Comparison of ENCODE assay signal across 27 cellular contexts in genomic region chr1:230730979-230731378, GRCh38. TPM values are rescaled to one million over a fixed set of nuclear protein-coding genes. Genes with fewer than 3 reads are reported as not detected.
DNase-seq lines count a peak whose midpoint lies in the region; ATAC-seq and TF ChIP-seq lines count a peak whose summit lies in the region.
"Had no signal": no experiment of that assay in that cellular context is flagged by ENCODE, and none has a peak within 500 bp of the region (broad histone marks: within the 10 kb centered on the region; RNA-seq: fewer than 3 reads in every experiment).

No MANE protein-coding gene starts in this region.

- no peaks in the 10 kb centered on the region for H3K27me3 ChIP-seq in right lobe of liver
- H3K27me3 ChIP-seq in CD8-positive, alpha-beta memory T cell (ENCODE audit: insufficient read depth, low read length, poor library complexity, severe bottlenecking): no peaks in the 10 kb centered on the region
- H3K27me3 ChIP-seq: esophagus muscularis mucosa, spleen had no signal

- DNase-seq in NCI-H748 (lab: John Stamatoyannopoulos, UW; ENCODE audit: unreplicated experiment) (peak; percentile 36), NCI-H748 treated with DMSO at 0.1 percent for 48 hours (lab: John Stamatoyannopoulos, UW) (no peak), chondrocyte (ENCODE audit: low spot score) (no peak), right lobe of liver (peak in 1 of 3 donors; percentile 65), SW 1271 (lab: John Stamatoyannopoulos, UW) (no peak), MV-4-11 (lab: John Stamatoyannopoulos, UW) (no peak)
- DNase-seq in CD8-positive, alpha-beta memory T cell: no peak
- DNase-seq: activated CD4-positive, alpha-beta T cell treated with anti-CD3 and anti-CD28 coated beads, Interleukin-2, amount 50 U/mL, for 4 hours; activated naive CD4-positive, alpha-beta T cell; activated T-cell treated with anti-CD3 and anti-CD28 coated beads, Interleukin-2, amount 50 U/mL, for 1 hour; amygdala; C1 segment of cervical spinal cord; effector CD4-positive, alpha-beta T cell; IMR-90; NCI-H1694 treated with DMSO at 0.1 percent for 48 hours; NCI-H446 treated with DMSO at 0.1 percent for 48 hours; spleen; stimulated activated CD4-positive, alpha-beta T cell treated with anti-CD3 and anti-CD28 coated beads, Interleukin-4, amount 100 ng/mL, for 4 hours had no signal

- H3K4me3 ChIP-seq in right lobe of liver: no peak overlapping the region
- H3K4me3 ChIP-seq in CD8-positive, alpha-beta memory T cell (ENCODE audit: low read length): no peak overlapping the region
- H3K4me3 ChIP-seq: esophagus muscularis mucosa, lung, spleen had no signal

- H3K9me3 Mint-ChIP-seq in chondrocyte (ENCODE audit: low read depth): no peaks in the 10 kb centered on the region
- H3K9me3 Mint-ChIP-seq in CD8-positive, alpha-beta memory T cell: peaks cover 0 to 3% (median 0%) of the 10 kb centered on the region in 5 donors
- H3K9me3 Mint-ChIP-seq: T-helper 1 cell treated with Interleukin-12 subunit alpha and Interleukin-12 subunit beta and Interleukin-4 antibody, amounts not matched to agents 30 μg/mL and 1 μg/mL, for 36 hours had no signal

- no peak overlapping the region for H3K4me3 Mint-ChIP-seq in chondrocyte (ENCODE audit: unreplicated experiment)
- no peak overlapping the region for H3K4me3 Mint-ChIP-seq in CD8-positive, alpha-beta memory T cell
- H3K4me3 Mint-ChIP-seq: T-helper 1 cell treated with Interleukin-12 subunit alpha and Interleukin-12 subunit beta and Interleukin-4 antibody, amounts not matched to agents 30 μg/mL and 1 μg/mL, for 36 hours had no signal

- H3K4me1 Mint-ChIP-seq in chondrocyte (ENCODE audit: low read depth): peaks cover 36% of the 10 kb centered on the region
- H3K4me1 Mint-ChIP-seq in CD8-positive, alpha-beta memory T cell: no peaks in the 10 kb centered on the region

- intact Hi-C loops in right lobe of liver (cut with DNase I): no loop called here

- peaks cover 6% of the 10 kb centered on the region for H3K27me3 Mint-ChIP-seq in chondrocyte (ENCODE audit: low read depth)
- H3K27me3 Mint-ChIP-seq in CD8-positive, alpha-beta memory T cell: peaks cover 8 to 44% of the 10 kb centered on the region in 2 donors

- H3K9me3 ChIP-seq in right lobe of liver: no peaks in the 10 kb centered on the region
- no peaks in the 10 kb centered on the region for H3K9me3 ChIP-seq in CD8-positive, alpha-beta memory T cell (ENCODE audit: low read length)
- H3K9me3 ChIP-seq: esophagus muscularis mucosa, spleen had no signal

- ATAC-seq in right lobe of liver: peak; percentile 46 to 78 (median 68)
- ATAC-seq in esophagus mucosa: no peak

- CTCF ChIA-PET in CD8-positive, alpha-beta memory T cell (lab: Charles Lee): no interaction called here

- 11% methylated on average over 5 of the region's 5 CpGs for WGBS in right lobe of liver (ENCODE audit: insufficient coverage, low coverage, low lambda C conversion rate, missing lambda C conversion rate)

- H3K27ac ChIP-seq in right lobe of liver: peak overlapping the region in 2 of 3 donors; percentile 84 to 92
- no peak overlapping the region for H3K27ac ChIP-seq in CD8-positive, alpha-beta memory T cell (ENCODE audit: low read depth, low read length)
- H3K27ac ChIP-seq: HL-60, spleen had no signal

- POLR2A ChIA-PET in CD8-positive, alpha-beta memory T cell (lab: Charles Lee): no interaction called here

- H3K4me1 ChIP-seq in right lobe of liver: peaks cover 0 to 50% (median 24%) of the 10 kb centered on the region in 4 donors
- H3K4me1 ChIP-seq in CD8-positive, alpha-beta memory T cell (ENCODE audit: insufficient read depth, low read length): no peaks in the 10 kb centered on the region
- H3K4me1 ChIP-seq: esophagus muscularis mucosa, spleen had no signal

- H3K36me3 ChIP-seq in right lobe of liver: no peaks in the 10 kb centered on the region
- H3K36me3 ChIP-seq in CD8-positive, alpha-beta memory T cell (ENCODE audit: insufficient read depth, low read length): no peaks in the 10 kb centered on the region
- H3K36me3 ChIP-seq: esophagus muscularis mucosa, spleen had no signal

- no peaks in the 10 kb centered on the region for H3K36me3 Mint-ChIP-seq in chondrocyte (ENCODE audit: low read depth)
- no peaks in the 10 kb centered on the region for H3K36me3 Mint-ChIP-seq in CD8-positive, alpha-beta memory T cell

- TF ChIP-seq CTCF in chondrocyte (IDR thresholded peaks at IDR 0.05): no peak
- TF ChIP-seq CTCF in right lobe of liver (IDR thresholded peaks at IDR 0.05): no peak

- TF ChIP-seq POLR2A in right lobe of liver (IDR thresholded peaks at IDR 0.05): no peak

- peak overlapping the region; percentile 58 for H3K27ac Mint-ChIP-seq in chondrocyte (ENCODE audit: unreplicated experiment)
- no peak overlapping the region for H3K27ac Mint-ChIP-seq in CD8-positive, alpha-beta memory T cell
- H3K27ac Mint-ChIP-seq: T-helper 1 cell treated with Interleukin-12 subunit alpha and Interleukin-12 subunit beta and Interleukin-4 antibody, amounts not matched to agents 30 μg/mL and 1 μg/mL, for 36 hours had no signal

RNA-seq across cellular contexts. Expression of gene CAPN9, which starts 16.2 kb away (rescaled TPM):
- total RNA-seq in chondrocyte (not detected in 3 replicates), right lobe of liver (not detected), esophagus mucosa (not detected)
- not detected for total RNA-seq in CD8-positive, alpha-beta memory T cell
- not detected for polyA plus RNA-seq in CD8-positive, alpha-beta memory T cell
- total RNA-seq: A673, Daoy, esophagus muscularis mucosa, glomerular endothelial cell, IMR-90, MCF 10A, spleen had no signal
- polyA plus RNA-seq: IMR-90 had no signal

RNA-seq across cellular contexts. Expression of gene AGT, which starts 17.1 kb away (rescaled TPM):
- total RNA-seq in chondrocyte: 18.1 to 119 TPM (median 118 TPM) in 3 replicates
- total RNA-seq in right lobe of liver: 1,000 to 10,000 TPM; 1,076 to 2,346 (median 1,911) TPM
- total RNA-seq in esophagus mucosa: 0.12 TPM
- not detected for total RNA-seq in CD8-positive, alpha-beta memory T cell
- polyA plus RNA-seq in CD8-positive, alpha-beta memory T cell: not detected
- total RNA-seq: A673, Daoy, glomerular endothelial cell, MCF 10A had no signal

Comparison
In these comparisons a context has a peak if more than half of its experiments do, and no peak if none do; other contexts are left out.
1. RNA of gene AGT, which starts 17.1 kb away (total RNA-seq): 1,076 to 2,346 TPM in right lobe of liver and 18.1 to 119 TPM in chondrocyte; 0.12 TPM in esophagus mucosa (single experiment) and not detected in CD8-positive, alpha-beta memory T cell; every median in the first group is over 10 times any median in the second.